In genomic region chr2:97907667-97908066, GRCh38 we compare ENCODE assay signal across 19 cellular contexts.
DNase-seq lines count a peak whose midpoint lies in the region; ATAC-seq and TF ChIP-seq lines count a peak whose summit lies in the region.
"Had no signal": no experiment of that assay in that cellular context is flagged by ENCODE, and none has a peak within 500 bp of the region (broad histone marks: within the 10 kb centered on the region; RNA-seq: fewer than 3 reads in every experiment).

No MANE protein-coding gene starts in this region.

- H3K4me1 Mint-ChIP-seq in stimulated activated naive CD8-positive, alpha-beta T cell treated with anti-CD3 and anti-CD28 coated beads, Interleukin-15, Interleukin-2, amounts not matched to agents 100 ng/mL and 50 ng/mL, for 24 hours (ENCODE audit: low read depth): peaks cover 53% of the 10 kb centered on the region
- H3K4me1 Mint-ChIP-seq: H9 had no signal

- H3K27ac Mint-ChIP-seq in stimulated activated naive CD8-positive, alpha-beta T cell treated with anti-CD3 and anti-CD28 coated beads, Interleukin-15, Interleukin-2, amounts not matched to agents 100 ng/mL and 50 ng/mL, for 24 hours: peak overlapping the region; percentile 43
- H3K27ac Mint-ChIP-seq: CD4-positive, alpha-beta T cell had no signal

- peak overlapping the region; percentile 33 for H3K27ac ChIP-seq in OCI-LY1 (ENCODE audit: low read depth, low read length, poor library complexity, severe bottlenecking)
- H3K27ac ChIP-seq in right cardiac atrium (ENCODE audit: low read length): no peak overlapping the region
- H3K27ac ChIP-seq: SJCRH30 had no signal

- no peak overlapping the region; the same call in 1 of the 2 replicates for H3K9ac ChIP-seq in OCI-LY1 (ENCODE audit: low read length)

- no peaks in the 10 kb centered on the region for H4K20me1 ChIP-seq in OCI-LY1 (ENCODE audit: insufficient read depth, low read length)

- H3K9me3 ChIP-seq in OCI-LY1 (ENCODE audit: low read length): peaks cover 3% of the 10 kb centered on the region; the same call in 1 of the 2 replicates
- H3K9me3 ChIP-seq in mucosa of descending colon: no peaks in the 10 kb centered on the region
- H3K9me3 ChIP-seq in right cardiac atrium (ENCODE audit: control insufficient read depth, low read length): no peaks in the 10 kb centered on the region
- H3K9me3 ChIP-seq: BE2C, SJCRH30 had no signal

- ATAC-seq in stimulated activated naive CD8-positive, alpha-beta T cell treated with anti-CD3 and anti-CD28 coated beads, Interleukin-15, Interleukin-2, amounts not matched to agents 100 U/mL and 50 U/mL, for 24 hours: no peak
- no peak for ATAC-seq in mucosa of descending colon
- no peak for ATAC-seq in right cardiac atrium
- no peak for ATAC-seq in HG03442 (IDR thresholded peaks at IDR 0.05; ENCODE audit: unreplicated experiment)

- H3K4me3 Mint-ChIP-seq in stimulated activated naive CD8-positive, alpha-beta T cell treated with anti-CD3 and anti-CD28 coated beads, Interleukin-15, Interleukin-2, amounts not matched to agents 100 ng/mL and 50 ng/mL, for 24 hours: no peak overlapping the region
- H3K4me3 Mint-ChIP-seq: CD4-positive, alpha-beta T cell; H9 had no signal

- H3K4me2 ChIP-seq in OCI-LY1 (ENCODE audit: low read length): peak overlapping the region; percentile 49

- H3K36me3 ChIP-seq in OCI-LY1 (ENCODE audit: insufficient read depth, low read length): peaks cover 24% of the 10 kb centered on the region
- no peaks in the 10 kb centered on the region for H3K36me3 ChIP-seq in mucosa of descending colon (ENCODE audit: low read depth)
- H3K36me3 ChIP-seq: BE2C had no signal

- peaks cover 31% of the 10 kb centered on the region for H3K4me1 ChIP-seq in OCI-LY1 (ENCODE audit: insufficient read depth, low read length, severe bottlenecking)
- H3K4me1 ChIP-seq in mucosa of descending colon (ENCODE audit: low read depth): peaks cover 8% of the 10 kb centered on the region
- peaks cover 7% of the 10 kb centered on the region for H3K4me1 ChIP-seq in right cardiac atrium (ENCODE audit: control insufficient read depth, insufficient read depth, low read length)
- H3K4me1 ChIP-seq: BE2C had no signal

- in situ Hi-C loops in G401 (cut with HindIII; ENCODE audit: low sequenced_read_pairs): no loop called here

- H3F3A ChIP-seq in OCI-LY1 (ENCODE audit: insufficient read depth, low read length): no peaks in the 10 kb centered on the region

- no peaks in the 10 kb centered on the region for H3K9me2 ChIP-seq in OCI-LY1 (ENCODE audit: low read depth, low read length)

- H3K79me2 ChIP-seq in OCI-LY1 (ENCODE audit: insufficient read depth, low read length): no peaks in the 10 kb centered on the region

- H3K4me3 ChIP-seq in OCI-LY1 (ENCODE audit: low read depth, low read length, poor library complexity, severe bottlenecking) (no peak overlapping the region), mucosa of descending colon (no peak overlapping the region), right cardiac atrium (ENCODE audit: low read length) (no peak overlapping the region)
- H3K4me3 ChIP-seq: SJCRH30 had no signal

- TF ChIP-seq CTCF in OCI-LY1 (IDR thresholded peaks at IDR 0.05; ENCODE audit: low read length): no peak
- no peak for TF ChIP-seq CTCF in mucosa of descending colon (IDR thresholded peaks at IDR 0.05)

- H3K27me3 ChIP-seq in OCI-LY1 (ENCODE audit: insufficient read depth, low read length) (no peaks in the 10 kb centered on the region), right cardiac atrium (ENCODE audit: control insufficient read depth, insufficient read depth) (no peaks in the 10 kb centered on the region)
- H3K27me3 ChIP-seq: BE2C, SJCRH30 had no signal

- DNase-seq in stimulated activated naive CD8-positive, alpha-beta T cell treated with anti-CD3 and anti-CD28 coated beads, Interleukin-15, Interleukin-2, amounts not matched to agents 100 U/mL and 50 U/mL, for 24 hours: no peak
- DNase-seq in germinal center (ENCODE audit: low spot score): peak; percentile 25
- DNase-seq in mucosa of descending colon: no peak
- DNase-seq in G401 (ENCODE audit: low spot score): no peak
- DNase-seq in right cardiac atrium: no peak
- DNase-seq: BE2C; Calu3; CD4-positive, alpha-beta T cell; EL; H9; NCI-H1092; NCI-H2081 treated with DMSO at 0.1 percent for 48 hours; NCI-H2227 treated with DMSO at 0.1 percent for 48 hours; NCI-H510A treated with DMSO at 0.1 percent for 48 hours; NCI-H82; SJCRH30 had no signal

- peaks cover 64% of the 10 kb centered on the region for H3K36me3 Mint-ChIP-seq in stimulated activated naive CD8-positive, alpha-beta T cell treated with anti-CD3 and anti-CD28 coated beads, Interleukin-15, Interleukin-2, amounts not matched to agents 100 ng/mL and 50 ng/mL, for 24 hours (ENCODE audit: low read depth)

- intact Hi-C loops in mucosa of descending colon (cut with DNase I, micrococcal nuclease) (no loop called here), right cardiac atrium (cut with DNase I) (no loop called here)

- 89% methylated on average over 5 of the region's 5 CpGs for WGBS in right cardiac atrium

- H2AFZ ChIP-seq in OCI-LY1 (ENCODE audit: low read length): no peak overlapping the region

- H3K27me3 Mint-ChIP-seq in stimulated activated naive CD8-positive, alpha-beta T cell treated with anti-CD3 and anti-CD28 coated beads, Interleukin-15, Interleukin-2, amounts not matched to agents 100 ng/mL and 50 ng/mL, for 24 hours: no peaks in the 10 kb centered on the region
- H3K27me3 Mint-ChIP-seq: CD4-positive, alpha-beta T cell had no signal

- no peaks in the 10 kb centered on the region for H3K9me3 Mint-ChIP-seq in stimulated activated naive CD8-positive, alpha-beta T cell treated with anti-CD3 and anti-CD28 coated beads, Interleukin-15, Interleukin-2, amounts not matched to agents 100 ng/mL and 50 ng/mL, for 24 hours
- H3K9me3 Mint-ChIP-seq: CD4-positive, alpha-beta T cell; H9 had no signal
